1 cellular context compared by ENCODE assay signal in genomic region chr2:27092696-27093429, GRCh38.
A peak's percentile ranks its signal among the peaks of the same experiment; 100 is the strongest.
TF ChIP-seq lines count a peak whose summit lies in the region.

No MANE protein-coding gene starts in this region.

TF ChIP-seq in HepG2, 621 proteins besides CTCF, POLR2A, EP300 and RAD21 (continued from another document and continues in another):
- TF ChIP-seq UBTF (CRISPR knock-in tag; IDR thresholded peaks at IDR 0.05) (peak; percentile 84), ZNF772 (CRISPR knock-in tag; IDR thresholded peaks at IDR 0.05) (0 out of 2 replicates have a peak, but pooled peaks have one; percentile 43), ZFP41 (CRISPR knock-in tag; IDR thresholded peaks at IDR 0.05; ENCODE audit: borderline replicate concordance) (no peak), ZNF629 (CRISPR knock-in tag; conservative IDR thresholded peaks at IDR 0.05) (peak; percentile 85), ZNF660 (CRISPR knock-in tag; IDR thresholded peaks at IDR 0.05; ENCODE audit: borderline replicate concordance, low read depth) (no peak), POGZ (CRISPR knock-in tag; IDR thresholded peaks at IDR 0.05) (peak; percentile 71; the same call in 1 of the 2 replicates), ZNF274 (CRISPR knock-in tag; IDR thresholded peaks at IDR 0.05) (peak; percentile 78), MAFK (conservative IDR thresholded peaks at IDR 0.05 in 1 of 2, IDR thresholded peaks at IDR 0.05 in 1 of 2; ENCODE audit: low read length in 2 of 2) (peak; percentile 76 to 84), MEIS1 (CRISPR knock-in tag; IDR thresholded peaks at IDR 0.05; ENCODE audit: borderline replicate concordance) (no peak; the same call in 1 of the 2 replicates), ERF (CRISPR knock-in tag; IDR thresholded peaks at IDR 0.05) (peak; percentile 82; the same call in 1 of the 2 replicates), MED8 (CRISPR knock-in tag; IDR thresholded peaks at IDR 0.05; ENCODE audit: insufficient replicate concordance) (peak; percentile 65), NFIC (IDR thresholded peaks at IDR 0.05; ENCODE audit: low read length) (peak; percentile 62; the same call in 1 of the 2 replicates), HES4 (CRISPR knock-in tag; IDR thresholded peaks at IDR 0.05; ENCODE audit: borderline replicate concordance) (peak; percentile 85; the same call in 1 of the 2 replicates), ZNF557 (CRISPR knock-in tag; IDR thresholded peaks at IDR 0.05) (peak; percentile 75; the same call in 1 of the 2 replicates), ATM (IDR thresholded peaks at IDR 0.05; ENCODE audit: borderline replicate concordance) (no peak), SIX4 (CRISPR knock-in tag; IDR thresholded peaks at IDR 0.05) (peak; percentile 56; the same call in 1 of the 2 replicates), ZUFSP (CRISPR knock-in tag; IDR thresholded peaks at IDR 0.05; ENCODE audit: borderline replicate concordance) (no peak), ZNF737 (CRISPR knock-in tag; IDR thresholded peaks at IDR 0.05; ENCODE audit: borderline replicate concordance) (0 out of 2 replicates have a peak, but pooled peaks have one; percentile 56), ZNF451 (CRISPR knock-in tag; IDR thresholded peaks at IDR 0.05) (peak; percentile 86; the same call in 1 of the 2 replicates), ZNF572 (CRISPR knock-in tag; IDR thresholded peaks at IDR 0.05) (0 out of 2 replicates have a peak, but pooled peaks have one; percentile 6), SMARCC2 (IDR thresholded peaks at IDR 0.05) (no peak), MAFG (CRISPR knock-in tag; IDR thresholded peaks at IDR 0.05) (peak; percentile 86), MTA1 (CRISPR knock-in tag; IDR thresholded peaks at IDR 0.05; ENCODE audit: borderline replicate concordance) (peak; percentile 100), ZNF296 (CRISPR knock-in tag; conservative IDR thresholded peaks at IDR 0.05) (no peak; the same call in none of the 2 replicates), PAWR (CRISPR knock-in tag; IDR thresholded peaks at IDR 0.05; ENCODE audit: borderline replicate concordance) (no peak), MLLT10 (CRISPR knock-in tag; IDR thresholded peaks at IDR 0.05) (no peak), KMT2A (CRISPR knock-in tag; IDR thresholded peaks at IDR 0.05) (peak; percentile 78; the same call in 1 of the 2 replicates), ZBTB8A (CRISPR knock-in tag; IDR thresholded peaks at IDR 0.05; ENCODE audit: borderline replicate concordance, low read depth) (no peak; the same call in 1 of the 2 replicates), ZNF747 (CRISPR knock-in tag; IDR thresholded peaks at IDR 0.05; ENCODE audit: borderline replicate concordance) (0 out of 2 replicates have a peak, but pooled peaks have one; percentile 86), ZBTB20 (CRISPR knock-in tag; IDR thresholded peaks at IDR 0.05; ENCODE audit: borderline replicate concordance, low read depth) (peak; percentile 76), ZNF263 (CRISPR knock-in tag; IDR thresholded peaks at IDR 0.05) (peak; percentile 69), AKAP8 (CRISPR knock-in tag; IDR thresholded peaks at IDR 0.05) (0 out of 2 replicates have a peak, but pooled peaks have one; percentile 69), SKIL (CRISPR knock-in tag; IDR thresholded peaks at IDR 0.05; ENCODE audit: borderline replicate concordance) (peak; percentile 68; the same call in 1 of the 2 replicates), ZNF18 (CRISPR knock-in tag; IDR thresholded peaks at IDR 0.05; ENCODE audit: insufficient replicate concordance) (peak; percentile 100), NR1H2 (CRISPR knock-in tag; IDR thresholded peaks at IDR 0.05; ENCODE audit: borderline replicate concordance, low read depth) (no peak), ZNF766 (CRISPR knock-in tag; IDR thresholded peaks at IDR 0.05; ENCODE audit: borderline replicate concordance) (0 out of 2 replicates have a peak, but pooled peaks have one; percentile 53), GZF1 (CRISPR knock-in tag; IDR thresholded peaks at IDR 0.05) (0 out of 2 replicates have a peak, but pooled peaks have one; percentile 42), ZFP62 (CRISPR knock-in tag; IDR thresholded peaks at IDR 0.05) (no peak), HCFC1 (IDR thresholded peaks at IDR 0.05; ENCODE audit: low read depth, low read length) (no peak), MBD4 (IDR thresholded peaks at IDR 0.05; ENCODE audit: borderline replicate concordance, low read length) (no peak), ZBTB2 (CRISPR knock-in tag; IDR thresholded peaks at IDR 0.05; ENCODE audit: low read depth) (peak; percentile 54; the same call in 1 of the 2 replicates), SETDB1 (CRISPR knock-in tag; IDR thresholded peaks at IDR 0.05; ENCODE audit: borderline replicate concordance) (0 out of 2 replicates have a peak, but pooled peaks have one; percentile 5), SATB2 (CRISPR knock-in tag; IDR thresholded peaks at IDR 0.05) (no peak), NRL (CRISPR knock-in tag; IDR thresholded peaks at IDR 0.05; ENCODE audit: borderline replicate concordance) (peak; percentile 96; the same call in 1 of the 2 replicates), HNF4G (IDR thresholded peaks at IDR 0.05; ENCODE audit: borderline replicate concordance, low read depth, low read length) (peak; percentile 98), HNF4G (CRISPR knock-in tag; IDR thresholded peaks at IDR 0.05; ENCODE audit: borderline replicate concordance, low read depth) (peak; percentile 98), ZNF740 (CRISPR knock-in tag; IDR thresholded peaks at IDR 0.05) (no peak), HNRNPL (IDR thresholded peaks at IDR 0.05; ENCODE audit: low read depth, low read length) (peak; percentile 100), KDM4B (CRISPR knock-in tag; IDR thresholded peaks at IDR 0.05) (peak; percentile 52; the same call in 1 of the 2 replicates), ATF6 (CRISPR knock-in tag; conservative IDR thresholded peaks at IDR 0.05) (0 out of 2 replicates have a peak, but pooled peaks have one; percentile 19), RFX3 (CRISPR knock-in tag; IDR thresholded peaks at IDR 0.05) (no peak), ZNF33A (CRISPR knock-in tag; IDR thresholded peaks at IDR 0.05; ENCODE audit: borderline replicate concordance) (no peak), RAD51 (IDR thresholded peaks at IDR 0.05; ENCODE audit: borderline replicate concordance) (no peak), ATF2 (CRISPR knock-in tag; IDR thresholded peaks at IDR 0.05) (peak; percentile 82), ZNF607 (CRISPR knock-in tag; IDR thresholded peaks at IDR 0.05; ENCODE audit: borderline replicate concordance) (peak; percentile 94)
- TF ChIP-seq, protein P1, sequence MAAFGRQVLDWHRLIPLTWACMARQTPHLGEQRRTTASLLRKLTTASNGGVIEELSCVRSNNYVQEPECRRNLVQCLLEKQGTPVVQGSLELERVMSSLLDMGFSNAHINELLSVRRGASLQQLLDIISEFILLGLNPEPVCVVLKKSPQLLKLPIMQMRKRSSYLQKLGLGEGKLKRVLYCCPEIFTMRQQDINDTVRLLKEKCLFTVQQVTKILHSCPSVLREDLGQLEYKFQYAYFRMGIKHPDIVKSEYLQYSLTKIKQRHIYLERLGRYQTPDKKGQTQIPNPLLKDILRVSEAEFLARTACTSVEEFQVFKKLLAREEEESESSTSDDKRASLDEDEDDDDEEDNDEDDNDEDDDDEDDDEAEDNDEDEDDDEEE (CRISPR knock-in tag; IDR thresholded peaks at IDR 0.05) = peak; percentile 91
- TF ChIP-seq, protein P2, sequence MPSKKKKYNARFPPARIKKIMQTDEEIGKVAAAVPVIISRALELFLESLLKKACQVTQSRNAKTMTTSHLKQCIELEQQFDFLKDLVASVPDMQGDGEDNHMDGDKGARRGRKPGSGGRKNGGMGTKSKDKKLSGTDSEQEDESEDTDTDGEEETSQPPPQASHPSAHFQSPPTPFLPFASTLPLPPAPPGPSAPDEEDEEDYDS (CRISPR knock-in tag; IDR thresholded peaks at IDR 0.05) = peak; percentile 64
